ENCODE assay signal across 8 cellular contexts in the genomic region with DNA sequence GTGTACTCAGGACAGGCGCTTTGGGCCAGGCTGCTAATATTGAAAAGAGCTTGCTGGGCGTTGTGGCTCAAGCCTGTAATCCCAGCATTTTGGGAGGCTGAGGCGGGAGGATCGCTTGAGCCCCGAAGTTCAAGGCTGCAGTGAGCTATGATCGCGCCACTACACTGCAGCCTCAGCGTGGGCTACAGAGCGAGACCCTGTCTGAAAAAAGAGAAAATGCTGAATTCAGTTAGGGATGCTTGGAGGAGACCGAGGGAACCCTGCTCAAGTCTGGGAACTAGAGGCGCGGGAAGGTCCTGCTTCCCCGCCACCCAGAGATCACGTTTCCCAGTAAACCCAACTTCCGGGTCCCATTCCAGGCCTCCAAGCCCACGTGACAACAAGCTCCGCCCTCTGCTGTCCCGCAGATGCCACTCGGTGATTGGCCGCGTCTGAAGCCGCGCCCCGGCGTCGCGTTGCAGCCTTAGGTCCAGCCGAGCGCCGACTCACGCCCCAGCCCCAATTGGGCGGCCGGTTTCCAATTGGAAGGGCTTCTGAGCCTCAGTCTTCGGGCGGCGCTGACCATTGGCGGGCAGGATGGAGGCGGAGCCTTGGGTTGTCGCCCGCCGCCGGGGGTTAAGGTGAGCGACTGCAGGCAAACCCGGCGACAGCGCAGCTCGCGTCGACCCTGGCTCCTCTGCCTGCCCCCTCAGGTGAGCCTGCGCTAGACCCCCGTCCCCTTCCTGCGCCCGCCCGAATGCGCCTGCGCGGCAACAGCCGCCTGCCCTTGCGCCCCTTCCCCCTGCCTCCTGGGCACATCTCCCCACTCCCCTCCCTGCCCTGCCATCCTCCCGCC. TPM values are rescaled to one million over a fixed set of nuclear protein-coding genes. Genes with fewer than 3 reads are reported as not detected.
A peak's percentile ranks its signal among the peaks of the same experiment; 100 is the strongest.
DNase-seq lines count a peak whose midpoint lies in the region; ATAC-seq and TF ChIP-seq lines count a peak whose summit lies in the region.

A gene with protein sequence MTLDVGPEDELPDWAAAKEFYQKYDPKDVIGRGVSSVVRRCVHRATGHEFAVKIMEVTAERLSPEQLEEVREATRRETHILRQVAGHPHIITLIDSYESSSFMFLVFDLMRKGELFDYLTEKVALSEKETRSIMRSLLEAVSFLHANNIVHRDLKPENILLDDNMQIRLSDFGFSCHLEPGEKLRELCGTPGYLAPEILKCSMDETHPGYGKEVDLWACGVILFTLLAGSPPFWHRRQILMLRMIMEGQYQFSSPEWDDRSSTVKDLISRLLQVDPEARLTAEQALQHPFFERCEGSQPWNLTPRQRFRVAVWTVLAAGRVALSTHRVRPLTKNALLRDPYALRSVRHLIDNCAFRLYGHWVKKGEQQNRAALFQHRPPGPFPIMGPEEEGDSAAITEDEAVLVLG (plus strand): TSS at position 627 of the 835 bp plus-strand sequence. CDS start 396 bp downstream, outside the sequence.

- no peaks in the 10 kb centered on the region for H3K9me3 ChIP-seq in CD8-positive, alpha-beta memory T cell (ENCODE audit: low read length)
- H3K9me3 ChIP-seq in lower lobe of right lung: no peaks in the 10 kb centered on the region

- peaks cover 9% of the 10 kb centered on the region for H3K36me3 ChIP-seq in CD8-positive, alpha-beta memory T cell (ENCODE audit: insufficient read depth, low read length)
- peaks cover 47% of the 10 kb centered on the region for H3K36me3 ChIP-seq in lower lobe of right lung

- H3K27me3 ChIP-seq in CD8-positive, alpha-beta memory T cell (ENCODE audit: insufficient read depth, low read length, poor library complexity, severe bottlenecking): no peaks in the 10 kb centered on the region
- no peaks in the 10 kb centered on the region for H3K27me3 ChIP-seq in lower lobe of right lung (ENCODE audit: low read depth)

- intact Hi-C loops in lower lobe of right lung (cut with DNase I): no loop called here

- peak within 1 kb of the TSS; percentile 75 for H3K4me3 ChIP-seq in CD8-positive, alpha-beta memory T cell (ENCODE audit: low read length)
- H3K4me3 ChIP-seq in lower lobe of right lung: peak within 1 kb of the TSS; percentile 75

- H3K36me3 Mint-ChIP-seq in CD8-positive, alpha-beta memory T cell: peaks cover 4 to 48% (median 11%) of the 10 kb centered on the region in 3 donors

- peaks cover 22 to 35% (median 34%) of the 10 kb centered on the region in 3 donors for H3K4me1 Mint-ChIP-seq in CD8-positive, alpha-beta memory T cell

- H3K27ac ChIP-seq in CD8-positive, alpha-beta memory T cell (ENCODE audit: low read depth, low read length): peak within 1 kb of the TSS; percentile 72
- H3K27ac ChIP-seq in lower lobe of right lung: peak within 1 kb of the TSS; percentile 89

- peak within 1 kb of the TSS; percentile 82 to 96 (median 90) for H3K27ac Mint-ChIP-seq in CD8-positive, alpha-beta memory T cell

- no peak for TF ChIP-seq CTCF in lower lobe of right lung (IDR thresholded peaks at IDR 0.05)

- peak; percentile 94 for ATAC-seq in GM19468 (IDR thresholded peaks at IDR 0.05; ENCODE audit: extremely low read depth, unreplicated experiment)
- peak; percentile 99 for ATAC-seq in lower lobe of right lung

- peak; percentile 94 to 98 (median 95) for DNase-seq in CD8-positive, alpha-beta memory T cell
- DNase-seq in HS-5 (ENCODE audit: low read depth): peak; percentile 93
- DNase-seq in NK-92 treated with Interleukin-12 subunit alpha and Interleukin-12 subunit beta, amount 100 ng/mL, for 24 hours (lab: John Stamatoyannopoulos, UW): peak; percentile 96
- peak; percentile 98 for DNase-seq in activated CD8-positive, alpha-beta memory T cell treated with anti-CD3 and anti-CD28 coated beads for 24 hours
- DNase-seq in effector CD4-positive, alpha-beta T cell: peak; percentile 95
- DNase-seq in lower lobe of right lung: peak; percentile 100
- DNase-seq in stimulated activated CD4-positive, alpha-beta T cell treated with anti-CD3 and anti-CD28 coated beads, TNF-alpha, amount 100 ng/mL, for 24 hours (ENCODE audit: low read depth in 3 of 3): peak; percentile 93 to 99 (median 94)

- CTCF ChIA-PET in CD8-positive, alpha-beta memory T cell (lab: Charles Lee): interaction anchor here (0.7 to 1.6 kb wide), 5 partner anchors 11 to 155 kb away, joined by 3 to 5 read pairs (median 3); no protein-coding TSS in a partner anchor

- POLR2A ChIA-PET in CD8-positive, alpha-beta memory T cell (lab: Charles Lee): interaction anchor here (0.6 to 1.4 kb wide), 13 partner anchors 13 to 681 kb away, joined by 3 to 7 read pairs (median 4); partner anchors contain the start of genes FBRS and SRCAP

- no peaks in the 10 kb centered on the region for H3K9me3 Mint-ChIP-seq in CD8-positive, alpha-beta memory T cell

- no peaks in the 10 kb centered on the region for H3K27me3 Mint-ChIP-seq in CD8-positive, alpha-beta memory T cell

- H3K4me1 ChIP-seq in CD8-positive, alpha-beta memory T cell (ENCODE audit: insufficient read depth, low read length): peaks cover 14% of the 10 kb centered on the region
- H3K4me1 ChIP-seq in lower lobe of right lung: peaks cover 7% of the 10 kb centered on the region

- H3K4me3 Mint-ChIP-seq in CD8-positive, alpha-beta memory T cell: peak within 1 kb of the TSS; percentile 86 to 96 (median 90)

RNA-seq across cellular contexts. Expression of the gene that starts here (rescaled TPM):
- total RNA-seq in CD8-positive, alpha-beta memory T cell: 10 to 100 TPM; 31.8 to 32.2 TPM
- 47.0 TPM for polyA plus RNA-seq in CD8-positive, alpha-beta memory T cell
- total RNA-seq in lower lobe of right lung: 25.5 TPM

Comparison
In these comparisons a context has a peak if more than half of its experiments do, and no peak if none do; other contexts are left out.
1. Peak in every context shown above with its lines: DNase-seq, ATAC-seq, H3K4me3 ChIP-seq and H3K27ac ChIP-seq.